In genomic region chr10:94850766-94851165, GRCh38 we compare ENCODE assay signal across 7 cellular contexts.
"Had no signal": no experiment of that assay in that cellular context is flagged by ENCODE, and none has a peak within 500 bp of the region (broad histone marks: within the 10 kb centered on the region; RNA-seq: fewer than 3 reads in every experiment).

No MANE protein-coding gene starts in this region.

- DNase-seq: IMR-90, KG1 had no signal

- H3K4me1 Mint-ChIP-seq: IgD-negative memory B cell had no signal

- H3K9ac ChIP-seq: KMS-11 had no signal

- ATAC-seq: HepG2, K562 had no signal

- H3K4me2 ChIP-seq: KMS-11 had no signal

- H3K9me3 Mint-ChIP-seq: IgD-negative memory B cell had no signal

- H3K27ac ChIP-seq: HL-60, KMS-11 had no signal

- H3K27ac Mint-ChIP-seq: IgD-negative memory B cell had no signal

- H3K4me3 ChIP-seq: K562 had no signal

- H3K4me3 Mint-ChIP-seq: IgD-negative memory B cell had no signal

- H3K36me3 Mint-ChIP-seq: IgD-negative memory B cell had no signal
